Comparison of ENCODE assay signal across 14 cellular contexts in the genomic region with DNA sequence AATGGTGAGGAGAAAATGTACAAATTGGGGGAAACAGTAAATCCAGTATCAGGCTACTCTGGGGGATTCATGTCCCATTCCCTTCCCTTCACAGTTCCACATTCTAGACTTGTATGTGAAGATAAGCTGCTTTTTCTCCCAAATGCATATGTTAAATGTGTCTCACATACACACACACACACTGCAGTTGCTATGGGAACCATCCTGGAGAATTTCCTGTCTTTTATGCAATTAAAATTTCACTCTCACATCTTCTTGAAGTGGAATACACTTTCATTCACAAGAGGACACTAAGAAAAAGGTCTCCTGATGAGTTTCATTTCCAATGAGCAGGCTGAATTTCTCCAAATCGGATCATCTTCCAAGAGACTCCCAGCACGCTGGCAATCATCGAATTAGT.
DNase-seq lines count a peak whose midpoint lies in the region; ATAC-seq, FAIRE-seq and TF ChIP-seq lines count a peak whose summit lies in the region.
"Had no signal": no experiment of that assay in that cellular context is flagged by ENCODE, and none has a peak within 500 bp of the region (broad histone marks: within the 10 kb centered on the region; RNA-seq: fewer than 3 reads in every experiment).

No MANE protein-coding gene starts in this region.

- H3K9me1 ChIP-seq in K562 (ENCODE audit: control insufficient read depth, insufficient read depth, low read length): no peaks in the 10 kb centered on the region

- no peaks in the 10 kb centered on the region for H3K9me3 ChIP-seq in K562 (replicated peaks; ENCODE audit: control insufficient read depth, insufficient read depth, low read depth, low read length)
- no peaks in the 10 kb centered on the region for H3K9me3 ChIP-seq in neural cell (ENCODE audit: low read length)
- no peaks in the 10 kb centered on the region for H3K9me3 ChIP-seq in left ventricle myocardium inferior (replicated peaks)
- H3K9me3 ChIP-seq: A549 had no signal

- H3K36me3 ChIP-seq in K562 (ENCODE audit: control insufficient read depth, insufficient read depth, low read length) (no peaks in the 10 kb centered on the region), neural cell (ENCODE audit: insufficient read depth, low read length) (no peaks in the 10 kb centered on the region), left ventricle myocardium inferior (no peaks in the 10 kb centered on the region)

- CTCF ChIA-PET in K562 (lab: Yijun Ruan, JAX; ENCODE audit: low intra/inter-chr PET ratio): no interaction called here

- no peak overlapping the region for H3K4me3 ChIP-seq in K562
- peak overlapping the region; percentile 50 for H3K4me3 ChIP-seq in neural cell (ENCODE audit: low read length)
- H3K4me3 ChIP-seq in left ventricle myocardium inferior: no peak overlapping the region
- H3K4me3 ChIP-seq: A549, GM12878 had no signal

- no peaks in the 10 kb centered on the region for H3K9me2 ChIP-seq in neural cell (ENCODE audit: insufficient read depth, low read length)

- H3F3A ChIP-seq in neural cell (ENCODE audit: insufficient read depth, low read length, poor library complexity, severe bottlenecking): no peaks in the 10 kb centered on the region

- in situ Hi-C loops in K562 (cut with MboI): no loop called here

- POLR2A ChIA-PET in K562 (lab: Yijun Ruan, JAX): no interaction called here

- no peak for TF ChIP-seq CTCF in K562 (IDR thresholded peaks at IDR 0.05 in 2 of 3, conservative IDR thresholded peaks at IDR 0.05 in 1 of 3; ENCODE audit: insufficient read depth in 2 of 3, low read depth in 1 of 3, low read length in 3 of 3)
- TF ChIP-seq CTCF in neural cell (IDR thresholded peaks at IDR 0.05; ENCODE audit: poor library complexity, severe bottlenecking): no peak
- TF ChIP-seq CTCF in left ventricle myocardium inferior (IDR thresholded peaks at IDR 0.05; ENCODE audit: borderline replicate concordance): no peak

- H3K79me2 ChIP-seq in K562 (ENCODE audit: control insufficient read depth, insufficient read depth, low read length) (no peaks in the 10 kb centered on the region), neural cell (replicated peaks; ENCODE audit: insufficient read depth, low read length) (no peaks in the 10 kb centered on the region)

- no peaks in the 10 kb centered on the region for H3K4me1 ChIP-seq in K562 (replicated peaks in 1 of 2; ENCODE audit: control insufficient read depth in 2 of 2, insufficient read depth in 2 of 2, low read length in 2 of 2)
- no peaks in the 10 kb centered on the region for H3K4me1 ChIP-seq in left ventricle myocardium inferior
- H3K4me1 ChIP-seq: A549 had no signal

- peak; percentile 17 for DNase-seq in NCI-H748 (lab: John Stamatoyannopoulos, UW; ENCODE audit: unreplicated experiment)
- no peak for DNase-seq in NCI-H748 treated with DMSO at 0.1 percent for 48 hours (lab: John Stamatoyannopoulos, UW)
- DNase-seq in K562 (ENCODE audit: extremely low read depth in 1 of 4, low spot score in 3 of 4): no peak
- no peak for DNase-seq in left ventricle myocardium inferior
- no peak for DNase-seq in NCI-H1930 (lab: John Stamatoyannopoulos, UW)
- DNase-seq: CD8-positive, alpha-beta T cell; DMS153; GOT3; H9 had no signal

- H4K20me1 ChIP-seq in K562 (replicated peaks; ENCODE audit: control insufficient read depth, insufficient read depth, low read length) (no peaks in the 10 kb centered on the region), neural cell (ENCODE audit: insufficient read depth) (no peaks in the 10 kb centered on the region)

- H3K9ac ChIP-seq in K562 (ENCODE audit: insufficient read depth in 1 of 2, low read depth in 2 of 2, low read length in 2 of 2) (no peak overlapping the region), neural cell (ENCODE audit: low read length) (peak overlapping the region; percentile 51)

- no peak for FAIRE-seq in K562 (lab: Jason Lieb, UNC)
- FAIRE-seq: A549, D721Med, GM12878 had no signal

- TF ChIP-seq POLR2A in K562 (conservative IDR thresholded peaks at IDR 0.05): no peak

- BruUV-seq in K562 (replicated peaks; lab: Mats Ljungman, UMichigan): no TSS peak

- no peak for TF ChIP-seq EP300 in K562 (IDR thresholded peaks at IDR 0.05; ENCODE audit: low read length)
- TF ChIP-seq EP300 in neural cell (conservative IDR thresholded peaks at IDR 0.05; ENCODE audit: poor library complexity, severe bottlenecking): peak; percentile 77

- no peak for ATAC-seq in K562
- ATAC-seq in GM21381 (IDR thresholded peaks at IDR 0.05; ENCODE audit: unreplicated experiment): no peak
- ATAC-seq: A549; CD8-positive, alpha-beta T cell; GM12878 had no signal

- TF ChIP-seq RAD21 in K562 (CRISPR knock-in tag; conservative IDR thresholded peaks at IDR 0.05 in 1 of 2, IDR thresholded peaks at IDR 0.05 in 1 of 2) (no peak), neural cell (conservative IDR thresholded peaks at IDR 0.05) (peak; percentile 34)

- 0% methylated on average over 3 of the region's 3 CpGs for WGBS in K562 (ENCODE audit: insufficient coverage, low coverage, missing lambda C conversion rate)

- H3K27me3 ChIP-seq in K562 (ENCODE audit: control insufficient read depth in 2 of 2, insufficient read depth in 2 of 2, low read length in 2 of 2) (no peaks in the 10 kb centered on the region), neural cell (ENCODE audit: insufficient read depth, low read depth, low read length) (no peaks in the 10 kb centered on the region), left ventricle myocardium inferior (ENCODE audit: low read depth) (no peaks in the 10 kb centered on the region)

- no peak overlapping the region for H2AFZ ChIP-seq in K562 (ENCODE audit: low read depth, low read length)
- H2AFZ ChIP-seq in neural cell (ENCODE audit: low read depth, low read length): peak overlapping the region; percentile 67

- H3K4me2 ChIP-seq in K562 (ENCODE audit: insufficient read depth, low read length) (no peak overlapping the region), neural cell (ENCODE audit: low read length) (peak overlapping the region; percentile 59)
- H3K4me2 ChIP-seq: A549 had no signal

- H3K27ac ChIP-seq in K562 (ENCODE audit: extremely low read depth, low read depth, low read length): no peak overlapping the region
- H3K27ac ChIP-seq in neural cell (ENCODE audit: low read length): peak overlapping the region; percentile 89
- H3K27ac ChIP-seq in left ventricle myocardium inferior (replicated peaks): no peak overlapping the region
- H3K27ac ChIP-seq: A549 had no signal

- intact Hi-C loops in K562 (cut with micrococcal nuclease): no loop called here
- intact Hi-C loops in left ventricle myocardium inferior (cut with micrococcal nuclease): no loop called here

TF ChIP-seq in K562, 482 proteins besides CTCF, POLR2A, EP300 and RAD21:
- TF ChIP-seq RFX1 (IDR thresholded peaks at IDR 0.05): peak; percentile 36
- no peak for TF ChIP-seq SMAD1 (IDR thresholded peaks at IDR 0.05; ENCODE audit: low read depth, low read length, partially characterized antibody)
- no peak for TF ChIP-seq YBX1 (IDR thresholded peaks at IDR 0.05)
TF ChIP-seq in K562: peak in this region for 1.

TF ChIP-seq in neural cell, 6 proteins besides CTCF, POLR2A, EP300 and RAD21:
- peak; percentile 34 for TF ChIP-seq SMC3 (conservative IDR thresholded peaks at IDR 0.05; ENCODE audit: poor library complexity)
- TF ChIP-seq TAF1 (IDR thresholded peaks at IDR 0.05; ENCODE audit: low read depth): no peak
- TF ChIP-seq POLR2AphosphoS5 (IDR thresholded peaks at IDR 0.05): peak; percentile 44
- TF ChIP-seq EZH2 (IDR thresholded peaks at IDR 0.05; ENCODE audit: borderline replicate concordance, insufficient read depth, low read length, poor library complexity, severe bottlenecking): no peak
- no peak for TF ChIP-seq MXI1 (conservative IDR thresholded peaks at IDR 0.05; ENCODE audit: poor library complexity, severe bottlenecking)
- TF ChIP-seq, protein P1, sequence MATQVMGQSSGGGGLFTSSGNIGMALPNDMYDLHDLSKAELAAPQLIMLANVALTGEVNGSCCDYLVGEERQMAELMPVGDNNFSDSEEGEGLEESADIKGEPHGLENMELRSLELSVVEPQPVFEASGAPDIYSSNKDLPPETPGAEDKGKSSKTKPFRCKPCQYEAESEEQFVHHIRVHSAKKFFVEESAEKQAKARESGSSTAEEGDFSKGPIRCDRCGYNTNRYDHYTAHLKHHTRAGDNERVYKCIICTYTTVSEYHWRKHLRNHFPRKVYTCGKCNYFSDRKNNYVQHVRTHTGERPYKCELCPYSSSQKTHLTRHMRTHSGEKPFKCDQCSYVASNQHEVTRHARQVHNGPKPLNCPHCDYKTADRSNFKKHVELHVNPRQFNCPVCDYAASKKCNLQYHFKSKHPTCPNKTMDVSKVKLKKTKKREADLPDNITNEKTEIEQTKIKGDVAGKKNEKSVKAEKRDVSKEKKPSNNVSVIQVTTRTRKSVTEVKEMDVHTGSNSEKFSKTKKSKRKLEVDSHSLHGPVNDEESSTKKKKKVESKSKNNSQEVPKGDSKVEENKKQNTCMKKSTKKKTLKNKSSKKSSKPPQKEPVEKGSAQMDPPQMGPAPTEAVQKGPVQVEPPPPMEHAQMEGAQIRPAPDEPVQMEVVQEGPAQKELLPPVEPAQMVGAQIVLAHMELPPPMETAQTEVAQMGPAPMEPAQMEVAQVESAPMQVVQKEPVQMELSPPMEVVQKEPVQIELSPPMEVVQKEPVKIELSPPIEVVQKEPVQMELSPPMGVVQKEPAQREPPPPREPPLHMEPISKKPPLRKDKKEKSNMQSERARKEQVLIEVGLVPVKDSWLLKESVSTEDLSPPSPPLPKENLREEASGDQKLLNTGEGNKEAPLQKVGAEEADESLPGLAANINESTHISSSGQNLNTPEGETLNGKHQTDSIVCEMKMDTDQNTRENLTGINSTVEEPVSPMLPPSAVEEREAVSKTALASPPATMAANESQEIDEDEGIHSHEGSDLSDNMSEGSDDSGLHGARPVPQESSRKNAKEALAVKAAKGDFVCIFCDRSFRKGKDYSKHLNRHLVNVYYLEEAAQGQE (IDR thresholded peaks at IDR 0.05; ENCODE audit: borderline replicate concordance): peak; percentile 85
